23 cellular contexts compared by ENCODE assay signal in the genomic region with DNA sequence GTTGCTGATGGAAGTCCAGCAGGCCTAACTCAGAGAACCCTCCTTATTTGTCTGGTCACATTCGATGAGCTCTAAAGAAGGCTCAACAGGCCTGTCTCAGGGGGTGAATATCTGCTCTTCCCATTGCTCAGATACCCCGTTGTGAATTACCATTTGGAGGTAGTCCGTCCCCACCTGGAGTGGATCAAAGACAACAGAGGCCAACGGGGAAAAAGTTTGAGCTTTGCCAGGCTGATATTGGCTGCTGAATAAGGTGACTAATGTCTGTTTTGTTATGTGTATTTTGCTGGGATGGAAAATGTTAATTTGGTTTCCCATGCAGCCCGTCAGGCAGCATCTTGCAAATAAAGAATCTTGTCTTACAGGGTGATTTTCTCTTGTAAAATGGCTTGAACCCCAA.
A peak's percentile ranks its signal among the peaks of the same experiment; 100 is the strongest.
DNase-seq lines count a peak whose midpoint lies in the region; ATAC-seq, FAIRE-seq and TF ChIP-seq lines count a peak whose summit lies in the region.
"Had no signal": no experiment of that assay in that cellular context is flagged by ENCODE, and none has a peak within 500 bp of the region (broad histone marks: within the 10 kb centered on the region; RNA-seq: fewer than 3 reads in every experiment).

No MANE protein-coding gene starts in this region.

- no peak for TF ChIP-seq CTCF in GM23338 (conservative IDR thresholded peaks at IDR 0.05; ENCODE audit: low read depth in 2 of 2)

- peak overlapping the region; percentile 24; the same call in 1 of the 2 replicates for H3K4me3 ChIP-seq in GM23338
- H3K4me3 ChIP-seq: HAP-1, Peyer's patch, SJCRH30 had no signal

- H3K27ac Mint-ChIP-seq in GM23338: peak overlapping the region; percentile 86
- H3K27ac Mint-ChIP-seq: CD8-positive, alpha-beta T cell had no signal

- ATAC-seq in GM23338 (peak; percentile 55; the same call in 2 of the 3 replicates), left lobe of liver (no peak)
- ATAC-seq: CD8-positive, alpha-beta T cell had no signal

- H3K4me2 ChIP-seq in GM23338: peak overlapping the region; percentile 55; the same call in 1 of the 2 replicates

- peak overlapping the region; percentile 48 for H3K4me3 Mint-ChIP-seq in GM23338
- H3K4me3 Mint-ChIP-seq: CD8-positive, alpha-beta T cell had no signal

- peaks cover 24% of the 10 kb centered on the region for H3K4me1 Mint-ChIP-seq in GM23338

- H3K9me2 ChIP-seq in GM23338 (ENCODE audit: insufficient read depth): 0 out of 2 replicates have a peak, but pooled peaks cover 3% of the 10 kb centered on the region

- peaks cover 31% of the 10 kb centered on the region for H3K4me1 ChIP-seq in GM23338 (ENCODE audit: insufficient read depth)
- H3K4me1 ChIP-seq: Peyer's patch, SJCRH30 had no signal

- FAIRE-seq in GM19239 (lab: Jason Lieb, UNC): no peak
- FAIRE-seq: GM12892 had no signal

- DNase-seq in GM23338 (ENCODE audit: low spot score) (peak; percentile 21), M059J (ENCODE audit: low read depth) (peak; percentile 46), iPS DF 19.7 (ENCODE audit: low read depth, low spot score) (peak; percentile 61), left lobe of liver (ENCODE audit: low spot score) (peak; percentile 15), GM19239 (ENCODE audit: insufficient read length, low spot score) (no peak), midbrain (lab: John Stamatoyannopoulos, UW) (no peak), NAMALWA (ENCODE audit: low spot score) (no peak)
- DNase-seq in activated CD4-positive, alpha-beta T cell treated with anti-CD3 and anti-CD28 coated beads for 4 hours: no peak
- DNase-seq: AML-193; C1 segment of cervical spinal cord; CD8-positive, alpha-beta T cell; DND-41; KG1; NCI-H1105; NCI-H146; NCI-H2029 treated with DMSO at 0.1 percent for 48 hours; NCI-H226; NCI-H510A treated with DMSO at 0.1 percent for 48 hours; NCI-H748 treated with DMSO at 0.1 percent for 48 hours; Peyer's patch; SJCRH30 had no signal

- peaks cover 16% of the 10 kb centered on the region for H3K27me3 Mint-ChIP-seq in GM23338 (ENCODE audit: insufficient read depth, low read depth, poor library complexity)

- no peaks in the 10 kb centered on the region for H4K20me1 ChIP-seq in GM23338 (replicated peaks; ENCODE audit: insufficient read depth)

- no peak overlapping the region for H2AFZ ChIP-seq in GM23338

- peaks cover 47% of the 10 kb centered on the region for H3K36me3 Mint-ChIP-seq in GM23338 (ENCODE audit: low read depth)
- H3K36me3 Mint-ChIP-seq: CD8-positive, alpha-beta T cell had no signal

- H3K27me3 ChIP-seq in GM23338 (ENCODE audit: insufficient read depth): no peaks in the 10 kb centered on the region
- H3K27me3 ChIP-seq: Peyer's patch, SJCRH30 had no signal

- H3F3A ChIP-seq in GM23338 (replicated peaks; ENCODE audit: low read depth): no peaks in the 10 kb centered on the region

- H3K27ac ChIP-seq in GM23338 (ENCODE audit: low read depth): peak overlapping the region; percentile 80
- H3K27ac ChIP-seq: Peyer's patch, SJCRH30 had no signal

- no peaks in the 10 kb centered on the region; the same call in 1 of the 2 replicates for H3K79me2 ChIP-seq in GM23338 (replicated peaks; ENCODE audit: insufficient read depth)

- H3K9me3 Mint-ChIP-seq in GM23338: peaks cover 50% of the 10 kb centered on the region

- H3K36me3 ChIP-seq in GM23338 (ENCODE audit: insufficient read depth): no peaks in the 10 kb centered on the region
- H3K36me3 ChIP-seq: HAP-1, Peyer's patch, SJCRH30 had no signal

TF ChIP-seq in GM23338, 12 proteins besides CTCF, POLR2A, EP300 and RAD21:
- TF ChIP-seq, protein P1, sequence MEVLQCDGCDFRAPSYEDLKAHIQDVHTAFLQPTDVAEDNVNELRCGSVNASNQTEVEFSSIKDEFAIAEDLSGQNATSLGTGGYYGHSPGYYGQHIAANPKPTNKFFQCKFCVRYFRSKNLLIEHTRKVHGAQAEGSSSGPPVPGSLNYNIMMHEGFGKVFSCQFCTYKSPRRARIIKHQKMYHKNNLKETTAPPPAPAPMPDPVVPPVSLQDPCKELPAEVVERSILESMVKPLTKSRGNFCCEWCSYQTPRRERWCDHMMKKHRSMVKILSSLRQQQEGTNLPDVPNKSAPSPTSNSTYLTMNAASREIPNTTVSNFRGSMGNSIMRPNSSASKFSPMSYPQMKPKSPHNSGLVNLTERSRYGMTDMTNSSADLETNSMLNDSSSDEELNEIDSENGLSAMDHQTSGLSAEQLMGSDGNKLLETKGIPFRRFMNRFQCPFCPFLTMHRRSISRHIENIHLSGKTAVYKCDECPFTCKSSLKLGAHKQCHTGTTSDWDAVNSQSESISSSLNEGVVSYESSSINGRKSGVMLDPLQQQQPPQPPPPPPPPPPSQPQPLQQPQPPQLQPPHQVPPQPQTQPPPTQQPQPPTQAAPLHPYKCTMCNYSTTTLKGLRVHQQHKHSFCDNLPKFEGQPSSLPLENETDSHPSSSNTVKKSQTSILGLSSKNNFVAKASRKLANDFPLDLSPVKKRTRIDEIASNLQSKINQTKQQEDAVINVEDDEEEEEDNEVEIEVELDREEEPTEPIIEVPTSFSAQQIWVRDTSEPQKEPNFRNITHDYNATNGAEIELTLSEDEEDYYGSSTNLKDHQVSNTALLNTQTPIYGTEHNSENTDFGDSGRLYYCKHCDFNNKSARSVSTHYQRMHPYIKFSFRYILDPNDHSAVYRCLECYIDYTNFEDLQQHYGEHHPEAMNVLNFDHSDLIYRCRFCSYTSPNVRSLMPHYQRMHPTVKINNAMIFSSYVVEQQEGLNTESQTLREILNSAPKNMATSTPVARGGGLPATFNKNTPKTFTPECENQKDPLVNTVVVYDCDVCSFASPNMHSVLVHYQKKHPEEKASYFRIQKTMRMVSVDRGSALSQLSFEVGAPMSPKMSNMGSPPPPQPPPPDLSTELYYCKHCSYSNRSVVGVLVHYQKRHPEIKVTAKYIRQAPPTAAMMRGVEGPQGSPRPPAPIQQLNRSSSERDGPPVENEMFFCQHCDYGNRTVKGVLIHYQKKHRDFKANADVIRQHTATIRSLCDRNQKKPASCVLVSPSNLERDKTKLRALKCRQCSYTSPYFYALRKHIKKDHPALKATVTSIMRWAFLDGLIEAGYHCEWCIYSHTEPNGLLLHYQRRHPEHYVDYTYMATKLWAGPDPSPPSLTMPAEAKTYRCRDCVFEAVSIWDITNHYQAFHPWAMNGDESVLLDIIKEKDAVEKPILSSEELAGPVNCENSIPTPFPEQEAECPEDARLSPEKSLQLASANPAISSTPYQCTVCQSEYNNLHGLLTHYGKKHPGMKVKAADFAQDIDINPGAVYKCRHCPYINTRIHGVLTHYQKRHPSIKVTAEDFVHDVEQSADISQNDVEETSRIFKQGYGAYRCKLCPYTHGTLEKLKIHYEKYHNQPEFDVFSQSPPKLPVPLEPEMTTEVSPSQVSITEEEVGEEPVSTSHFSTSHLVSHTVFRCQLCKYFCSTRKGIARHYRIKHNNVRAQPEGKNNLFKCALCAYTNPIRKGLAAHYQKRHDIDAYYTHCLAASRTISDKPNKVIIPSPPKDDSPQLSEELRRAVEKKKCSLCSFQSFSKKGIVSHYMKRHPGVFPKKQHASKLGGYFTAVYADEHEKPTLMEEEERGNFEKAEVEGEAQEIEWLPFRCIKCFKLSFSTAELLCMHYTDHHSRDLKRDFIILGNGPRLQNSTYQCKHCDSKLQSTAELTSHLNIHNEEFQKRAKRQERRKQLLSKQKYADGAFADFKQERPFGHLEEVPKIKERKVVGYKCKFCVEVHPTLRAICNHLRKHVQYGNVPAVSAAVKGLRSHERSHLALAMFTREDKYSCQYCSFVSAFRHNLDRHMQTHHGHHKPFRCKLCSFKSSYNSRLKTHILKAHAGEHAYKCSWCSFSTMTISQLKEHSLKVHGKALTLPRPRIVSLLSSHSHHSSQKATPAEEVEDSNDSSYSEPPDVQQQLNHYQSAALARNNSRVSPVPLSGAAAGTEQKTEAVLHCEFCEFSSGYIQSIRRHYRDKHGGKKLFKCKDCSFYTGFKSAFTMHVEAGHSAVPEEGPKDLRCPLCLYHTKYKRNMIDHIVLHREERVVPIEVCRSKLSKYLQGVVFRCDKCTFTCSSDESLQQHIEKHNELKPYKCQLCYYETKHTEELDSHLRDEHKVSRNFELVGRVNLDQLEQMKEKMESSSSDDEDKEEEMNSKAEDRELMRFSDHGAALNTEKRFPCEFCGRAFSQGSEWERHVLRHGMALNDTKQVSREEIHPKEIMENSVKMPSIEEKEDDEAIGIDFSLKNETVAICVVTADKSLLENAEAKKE (CRISPR knock-in tag; IDR thresholded peaks at IDR 0.05): peak; percentile 32; the same call in 1 of the 2 replicates
- TF ChIP-seq ZNF114 (CRISPR knock-in tag; IDR thresholded peaks at IDR 0.05) (no peak), STAT1 (IDR thresholded peaks at IDR 0.05; ENCODE audit: unreplicated experiment) (no peak), POLR2AphosphoS5 (IDR thresholded peaks at IDR 0.05; ENCODE audit: low read depth) (no peak)

Comparison
In these comparisons a context has a peak if more than half of its experiments do, and no peak if none do; other contexts are left out.
1. DNase-seq: peak in GM23338 (single experiment), M059J (single experiment), iPS DF 19.7 (single experiment) and left lobe of liver (single experiment); none in GM19239 (single experiment), activated CD4-positive, alpha-beta T cell treated with anti-CD3 and anti-CD28 coated beads for 4 hours (0 of 2), midbrain (single experiment) and NAMALWA (single experiment).